ENCODE assay signal across 8 cellular contexts in genomic region chr4:5998333-5998936, GRCh38. TPM values are rescaled to one million over a fixed set of nuclear protein-coding genes. Genes with fewer than 3 reads are reported as not detected.
A peak's percentile ranks its signal among the peaks of the same experiment; 100 is the strongest.
DNase-seq lines count a peak whose midpoint lies in the region; ATAC-seq, FAIRE-seq and TF ChIP-seq lines count a peak whose summit lies in the region.

No MANE protein-coding gene starts in this region.

- ATAC-seq in DND-41 (ENCODE audit: insufficient read depth, low read depth) (peak; percentile 86), GM21447 (IDR thresholded peaks at IDR 0.05; ENCODE audit: unreplicated experiment) (peak; percentile 60), gastrocnemius medialis (no peak)

- TF ChIP-seq POLR2A in gastrocnemius medialis (IDR thresholded peaks at IDR 0.05), result no peak

- no peaks in the 10 kb centered on the region for H3K9me3 Mint-ChIP-seq in astrocyte (ENCODE audit: unreplicated experiment)

- DNase-seq in DND-41, result peak; percentile 58
- DNase-seq in LNCaP clone FGC (ENCODE audit: low read depth), result no peak
- peak; percentile 55 for DNase-seq in SKM-1 treated with dmso at 0.1 percent for 144 hours (lab: John Stamatoyannopoulos, UW; ENCODE audit: unreplicated experiment)
- DNase-seq in astrocyte (ENCODE audit: low read depth), result peak; percentile 20
- peak; percentile 85 for DNase-seq in hepatocyte (ENCODE audit: low spot score)
- DNase-seq in gastrocnemius medialis, result no peak
- DNase-seq in effector CD8-positive, alpha-beta T cell (lab: John Stamatoyannopoulos, UW), result no peak

- TF ChIP-seq CTCF in DND-41 (IDR thresholded peaks at IDR 0.05; ENCODE audit: borderline replicate concordance, extremely low read depth, low read length, poor library complexity, severe bottlenecking) (peak; percentile 93), LNCaP clone FGC (IDR thresholded peaks at IDR 0.05; ENCODE audit: control insufficient read depth, extremely low read depth, insufficient read depth) (peak; percentile 91), astrocyte (IDR thresholded peaks at IDR 0.05; ENCODE audit: insufficient read depth, low read depth, low read length) (peak; percentile 91), hepatocyte (IDR thresholded peaks at IDR 0.05; ENCODE audit: poor library complexity) (peak; percentile 98), gastrocnemius medialis (IDR thresholded peaks at IDR 0.05 in 4 of 5, conservative IDR thresholded peaks at IDR 0.05 in 1 of 5) (peak in 4 of 5 experiments; percentile 42 to 69 (median 57))

- H3K27ac Mint-ChIP-seq in astrocyte (ENCODE audit: unreplicated experiment), result no peak overlapping the region

- H3K27ac ChIP-seq in DND-41 (ENCODE audit: low read length) (no peak overlapping the region), astrocyte (ENCODE audit: low read depth, low read length) (no peak overlapping the region), hepatocyte (no peak overlapping the region), gastrocnemius medialis (no peak overlapping the region)

- H3K9me3 ChIP-seq in DND-41 (ENCODE audit: insufficient read depth, low read length, severe bottlenecking), result no peaks in the 10 kb centered on the region
- H3K9me3 ChIP-seq in astrocyte (ENCODE audit: insufficient read depth, low read depth, low read length), result no peaks in the 10 kb centered on the region
- H3K9me3 ChIP-seq in hepatocyte (ENCODE audit: low read depth), result no peaks in the 10 kb centered on the region
- no peaks in the 10 kb centered on the region for H3K9me3 ChIP-seq in gastrocnemius medialis

- H3K27me3 Mint-ChIP-seq in astrocyte (ENCODE audit: low read depth, unreplicated experiment), result peaks cover 64% of the 10 kb centered on the region

- H3K9me2 ChIP-seq in hepatocyte (replicated peaks; ENCODE audit: insufficient read depth), result no peaks in the 10 kb centered on the region

- no peaks in the 10 kb centered on the region for H3K27me3 ChIP-seq in DND-41 (ENCODE audit: insufficient read depth, low read length, poor library complexity)
- H3K27me3 ChIP-seq in astrocyte (ENCODE audit: insufficient read depth, low read length), result no peaks in the 10 kb centered on the region
- peaks cover 6% of the 10 kb centered on the region for H3K27me3 ChIP-seq in hepatocyte
- H3K27me3 ChIP-seq in gastrocnemius medialis, result peaks cover 0 to 3% (median 0%) of the 10 kb centered on the region in 3 donors

- no peak overlapping the region for H3K9ac ChIP-seq in DND-41 (ENCODE audit: low read depth, low read length)
- H3K9ac ChIP-seq in astrocyte (ENCODE audit: low read length), result no peak overlapping the region

- no peak overlapping the region; the same call in 1 of the 2 replicates for H2AFZ ChIP-seq in DND-41 (ENCODE audit: low read depth, low read length)
- H2AFZ ChIP-seq in astrocyte (ENCODE audit: low read depth, low read length), result no peak overlapping the region
- H2AFZ ChIP-seq in hepatocyte, result no peak overlapping the region

- no peaks in the 10 kb centered on the region for H4K20me1 ChIP-seq in DND-41 (ENCODE audit: insufficient read depth, low read length)
- no peaks in the 10 kb centered on the region for H4K20me1 ChIP-seq in astrocyte (ENCODE audit: insufficient read depth, low read length)
- no peaks in the 10 kb centered on the region for H4K20me1 ChIP-seq in hepatocyte (ENCODE audit: insufficient read depth, poor library complexity, severe bottlenecking)

- no peak overlapping the region for H3K4me2 ChIP-seq in DND-41 (ENCODE audit: insufficient read depth, low read length)
- H3K4me2 ChIP-seq in astrocyte (ENCODE audit: low read length), result no peak overlapping the region
- no peak overlapping the region for H3K4me2 ChIP-seq in hepatocyte

- H3K4me3 ChIP-seq in DND-41 (ENCODE audit: low read depth in 1 of 2, low read length in 2 of 2) (no peak overlapping the region), LNCaP clone FGC (ENCODE audit: low read depth, low read length) (no peak overlapping the region), astrocyte (ENCODE audit: insufficient read depth, low read depth, low read length) (no peak overlapping the region), hepatocyte (no peak overlapping the region), gastrocnemius medialis (no peak overlapping the region)

- no peak overlapping the region for H3K4me3 Mint-ChIP-seq in astrocyte (ENCODE audit: unreplicated experiment)

- FAIRE-seq in astrocyte (lab: Jason Lieb, UNC), result no peak

- 8% methylated on average over 9 of the region's 9 CpGs for WGBS in hepatocyte (ENCODE audit: low lambda C conversion rate, missing lambda C conversion rate)

- H3K36me3 ChIP-seq in DND-41 (ENCODE audit: insufficient read depth, low read length), result no peaks in the 10 kb centered on the region
- no peaks in the 10 kb centered on the region for H3K36me3 ChIP-seq in astrocyte (ENCODE audit: insufficient read depth, low read length)
- H3K36me3 ChIP-seq in hepatocyte (replicated peaks; ENCODE audit: insufficient read depth, low read depth), result no peaks in the 10 kb centered on the region
- H3K36me3 ChIP-seq in gastrocnemius medialis, result no peaks in the 10 kb centered on the region

- no peaks in the 10 kb centered on the region for H3K4me1 ChIP-seq in DND-41 (ENCODE audit: insufficient read depth, low read length)
- no peaks in the 10 kb centered on the region for H3K4me1 ChIP-seq in astrocyte (ENCODE audit: insufficient read depth, low read length)
- H3K4me1 ChIP-seq in hepatocyte (ENCODE audit: insufficient read depth), result no peaks in the 10 kb centered on the region
- no peaks in the 10 kb centered on the region for H3K4me1 ChIP-seq in gastrocnemius medialis

- in situ Hi-C loops in gastrocnemius medialis (cut with MboI; ENCODE audit: low sequenced_read_pairs in 4 of 4), result no loop called here

- no peaks in the 10 kb centered on the region for H3K36me3 Mint-ChIP-seq in astrocyte (ENCODE audit: low read depth, unreplicated experiment)

- H3K4me1 Mint-ChIP-seq in astrocyte (ENCODE audit: low read depth, unreplicated experiment), result no peaks in the 10 kb centered on the region

- intact Hi-C loops in gastrocnemius medialis (cut with DNase I; ENCODE audit: low total_unique reads), result loop anchor here (10.0 kb wide), 1 partner anchor 326 kb away; no protein-coding TSS in a partner anchor

- no peaks in the 10 kb centered on the region for H3K79me2 ChIP-seq in DND-41 (ENCODE audit: insufficient read depth, low read length)
- H3K79me2 ChIP-seq in astrocyte (ENCODE audit: insufficient read depth, low read length), result no peaks in the 10 kb centered on the region
- no peaks in the 10 kb centered on the region for H3K79me2 ChIP-seq in hepatocyte

RNA-seq across cellular contexts. Expression of gene C4orf50, which starts 19.8 kb away (rescaled TPM):
- total RNA-seq in astrocyte (0.16 and 0.17 TPM in 2 replicates), hepatocyte (0.04 TPM in 1 of 2 replicates, not detected in the other), gastrocnemius medialis (under 1 TPM in 1 of 4 donors, not detected in 3; 0.03 TPM)
- polyA plus RNA-seq in hepatocyte, result not detected in 2 replicates

Comparison
In these comparisons a context has a peak if more than half of its experiments do, and no peak if none do; other contexts are left out.
1. ATAC-seq: peak in DND-41 (single experiment) and GM21447 (single experiment); none in gastrocnemius medialis (0 of 2).
2. DNase-seq: peak in DND-41 (single experiment), SKM-1 treated with dmso at 0.1 percent for 144 hours (single experiment), astrocyte (single experiment) and hepatocyte (single experiment); none in LNCaP clone FGC (single experiment), gastrocnemius medialis (0 of 2) and effector CD8-positive, alpha-beta T cell (single experiment).
3. Peak in every context shown above with its lines, with median percentiles within 50 percentile points of each other: CTCF ChIP-seq.